In genomic region chr10:59958882-59959281, GRCh38 we compare ENCODE assay signal across 1 cellular context.
A peak's percentile ranks its signal among the peaks of the same experiment; 100 is the strongest.
TF ChIP-seq lines count a peak whose summit lies in the region.

No MANE protein-coding gene starts in this region.

TF ChIP-seq in K562, 482 proteins besides CTCF, POLR2A, EP300 and RAD21:
- TF ChIP-seq SMARCC2 (IDR thresholded peaks at IDR 0.05; ENCODE audit: low read depth) (no peak), ZKSCAN8 (CRISPR knock-in tag; IDR thresholded peaks at IDR 0.05) (0 out of 2 replicates have a peak, but pooled peaks have one; percentile 58), HLTF (IDR thresholded peaks at IDR 0.05) (no peak), ZNF12 (CRISPR knock-in tag; IDR thresholded peaks at IDR 0.05) (no peak), FOXJ3 (CRISPR knock-in tag; IDR thresholded peaks at IDR 0.05) (no peak), ZNF699 (CRISPR knock-in tag; IDR thresholded peaks at IDR 0.05; ENCODE audit: insufficient replicate concordance) (no peak), EHMT2 (IDR thresholded peaks at IDR 0.05) (peak; percentile 58; the same call in 1 of the 2 replicates), SAFB (IDR thresholded peaks at IDR 0.05; ENCODE audit: borderline replicate concordance, low read depth, low read length) (no peak), ZBTB26 (CRISPR knock-in tag; IDR thresholded peaks at IDR 0.05) (0 out of 2 replicates have a peak, but pooled peaks have one; percentile 22), YY1 (IDR thresholded peaks at IDR 0.05; ENCODE audit: borderline replicate concordance in 1 of 3, control insufficient read depth in 1 of 3, extremely low read depth in 1 of 3, insufficient read depth in 3 of 3, insufficient read length in 1 of 3, insufficient replicate concordance in 2 of 3, low read depth in 1 of 3, low read length in 2 of 3) (peak in 1 of 3 experiments; percentile 51), ELF4 (CRISPR knock-in tag; IDR thresholded peaks at IDR 0.05) (peak; percentile 61; the same call in 1 of the 2 replicates)
TF ChIP-seq in K562: peak in this region for 5.
